8 cellular contexts compared by ENCODE assay signal in genomic region chr2:27746325-27746724, GRCh38.
"Had no signal": no experiment of that assay in that cellular context is flagged by ENCODE, and none has a peak within 500 bp of the region (broad histone marks: within the 10 kb centered on the region; RNA-seq: fewer than 3 reads in every experiment).

No MANE protein-coding gene starts in this region.

- DNase-seq: GM23248, GOT3, H7, HFFc6, IMR-90 had no signal

- H3K36me3 ChIP-seq: HAP-1 had no signal

- H3K27ac ChIP-seq: GM23248, HL-60 had no signal

- H3K27ac Mint-ChIP-seq: HFFc6 had no signal

- H3K9ac ChIP-seq: GM23248 had no signal

- H3K4me3 Mint-ChIP-seq: HFFc6 had no signal

- ATAC-seq: HCT116 had no signal

- H3K9me3 ChIP-seq: HAP-1 had no signal

- H3K4me1 ChIP-seq: HAP-1 had no signal

- H3K4me3 ChIP-seq: GM23248, HAP-1 had no signal

- H2AFZ ChIP-seq: GM23248 had no signal
